22 cellular contexts compared by ENCODE assay signal in genomic region chr7:15558747-15559146, GRCh38. TPM values are rescaled to one million over a fixed set of nuclear protein-coding genes. Genes with fewer than 3 reads are reported as not detected.
DNase-seq lines count a peak whose midpoint lies in the region; ATAC-seq, FAIRE-seq and TF ChIP-seq lines count a peak whose summit lies in the region.
"Had no signal": no experiment of that assay in that cellular context is flagged by ENCODE, and none has a peak within 500 bp of the region (broad histone marks: within the 10 kb centered on the region; RNA-seq: fewer than 3 reads in every experiment).

No MANE protein-coding gene starts in this region.

- H3K27ac ChIP-seq in RWPE2 (ENCODE audit: poor library complexity, severe bottlenecking) (no peak overlapping the region), foreskin keratinocyte (no peak overlapping the region), smooth muscle cell (ENCODE audit: low read depth) (no peak overlapping the region)
- H3K27ac ChIP-seq: 22Rv1, cardiac muscle cell had no signal

- FAIRE-seq in GM12892 (lab: Jason Lieb, UNC), result no peak
- FAIRE-seq: HTR-8/SVneo had no signal

- H2AFZ ChIP-seq in smooth muscle cell (ENCODE audit: low read depth), result no peak overlapping the region

- TF ChIP-seq CTCF in RWPE2 (IDR thresholded peaks at IDR 0.05; ENCODE audit: poor library complexity, severe bottlenecking) (no peak), foreskin keratinocyte (conservative IDR thresholded peaks at IDR 0.05) (no peak), smooth muscle cell (IDR thresholded peaks at IDR 0.05; ENCODE audit: borderline replicate concordance, insufficient read depth, poor library complexity, severe bottlenecking) (no peak)

- H3K9me3 ChIP-seq in RWPE2 (ENCODE audit: severe bottlenecking) (no peaks in the 10 kb centered on the region), smooth muscle cell (replicated peaks; ENCODE audit: low read depth) (no peaks in the 10 kb centered on the region)

- no peak overlapping the region for H3K9ac ChIP-seq in smooth muscle cell (ENCODE audit: low read depth)

- TF ChIP-seq POLR2A in GM12892 (IDR thresholded peaks at IDR 0.05; ENCODE audit: low read depth, low read length), result no peak

- WGBS in smooth muscle cell (ENCODE audit: low lambda C conversion rate), result 20% methylated on average over 2 of the region's 2 CpGs

- H3K27me3 ChIP-seq in RWPE2 (ENCODE audit: insufficient read depth, poor library complexity, severe bottlenecking) (no peaks in the 10 kb centered on the region), foreskin keratinocyte (no peaks in the 10 kb centered on the region), smooth muscle cell (ENCODE audit: low read depth) (no peaks in the 10 kb centered on the region)
- H3K27me3 ChIP-seq: cardiac muscle cell had no signal

- peaks cover 24% of the 10 kb centered on the region for H3K4me1 ChIP-seq in RWPE2 (ENCODE audit: insufficient read depth, poor library complexity, severe bottlenecking)
- H3K4me1 ChIP-seq in foreskin keratinocyte, result peaks cover 10% of the 10 kb centered on the region
- peaks cover 28% of the 10 kb centered on the region for H3K4me1 ChIP-seq in smooth muscle cell (ENCODE audit: low read depth)

- H3F3A ChIP-seq in smooth muscle cell (ENCODE audit: low read depth), result no peaks in the 10 kb centered on the region

- no peak overlapping the region for H3K4me3 ChIP-seq in RWPE2 (ENCODE audit: severe bottlenecking)
- no peak overlapping the region for H3K4me3 ChIP-seq in smooth muscle cell
- H3K4me3 ChIP-seq: cardiac muscle cell had no signal

- H4K20me1 ChIP-seq in smooth muscle cell (ENCODE audit: low read depth), result no peaks in the 10 kb centered on the region

- ATAC-seq in RWPE2 (ENCODE audit: low read depth) (peak; percentile 49; the same call in 1 of the 3 replicates), foreskin keratinocyte (peak; percentile 37), GM18867 (IDR thresholded peaks at IDR 0.05; ENCODE audit: unreplicated experiment) (no peak)
- ATAC-seq: right cardiac atrium, Right ventricle myocardium inferior had no signal

- no peaks in the 10 kb centered on the region for H3K79me2 ChIP-seq in smooth muscle cell (ENCODE audit: low read depth)

- peak; percentile 43 for DNase-seq in NCI-H2029 treated with DMSO at 0.1 percent for 48 hours (lab: John Stamatoyannopoulos, UW)
- DNase-seq in NCI-H2029 (lab: John Stamatoyannopoulos, UW), result no peak
- DNase-seq in RWPE2 (ENCODE audit: low spot score), result no peak
- DNase-seq in foreskin keratinocyte, result peak in 1 of 2 donors; percentile 62
- no peak for DNase-seq in smooth muscle cell (lab: John Stamatoyannopoulos, UW; ENCODE audit: unreplicated experiment)
- no peak for DNase-seq in GM12892 (ENCODE audit: insufficient read length)
- DNase-seq in activated naive CD4-positive, alpha-beta T cell treated with anti-CD3 and anti-CD28 coated beads, Interleukin-2, amount 50 U/mL, for 16 hours, result no peak
- DNase-seq: activated CD4-positive, alpha-beta T cell treated with anti-CD3 and anti-CD28 coated beads for 1 hour; activated gamma-delta T cell treated with Interleukin-2 at 50 U/mL for 16 hours; CD4-positive, CD25-positive, alpha-beta regulatory T cell; H7; immature natural killer cell; right cardiac atrium; stimulated activated CD4-positive, alpha-beta T cell treated with anti-CD3 and anti-CD28 coated beads, Interleukin-4, amount 100 ng/mL, for 1 hour; stimulated activated CD8-positive, alpha-beta memory T cell treated with anti-CD3 and anti-CD28 coated beads, Interleukin-4, amount 100 ng/mL, for 48 hours had no signal

- peak overlapping the region; percentile 48 for H3K4me2 ChIP-seq in smooth muscle cell

- H3K36me3 ChIP-seq in RWPE2 (ENCODE audit: low read depth) (no peaks in the 10 kb centered on the region), smooth muscle cell (ENCODE audit: low read depth) (no peaks in the 10 kb centered on the region)
- H3K36me3 ChIP-seq: cardiac muscle cell had no signal

RNA-seq across cellular contexts. Expression of gene AGMO, which starts 3.1 kb away (rescaled TPM):
- total RNA-seq in foreskin keratinocyte, result not detected in 2 replicates
- polyA plus RNA-seq in foreskin keratinocyte, result 0.06 TPM in 1 of 2 replicates, not detected in the other
- total RNA-seq in smooth muscle cell, result 0.27 and 0.90 TPM in 2 replicates
- polyA plus RNA-seq in smooth muscle cell, result 0.18 and 0.50 TPM in 2 replicates
- not detected for polyA plus RNA-seq in GM12892 (2012; ENCODE audit: missing spikeins)
- total RNA-seq: cardiac muscle cell; CD4-positive, CD25-positive, alpha-beta regulatory T cell; T-helper 2 cell treated with Interferon-gamma antibody and Interleukin-4, amounts not matched to agents 100 ng/mL and 5 ng/mL, for 36 hours had no signal
- polyA plus RNA-seq: CD4-positive, CD25-positive, alpha-beta regulatory T cell; immature natural killer cell; neural cell had no signal
